Comparison of ENCODE assay signal across 26 cellular contexts in the genomic region with DNA sequence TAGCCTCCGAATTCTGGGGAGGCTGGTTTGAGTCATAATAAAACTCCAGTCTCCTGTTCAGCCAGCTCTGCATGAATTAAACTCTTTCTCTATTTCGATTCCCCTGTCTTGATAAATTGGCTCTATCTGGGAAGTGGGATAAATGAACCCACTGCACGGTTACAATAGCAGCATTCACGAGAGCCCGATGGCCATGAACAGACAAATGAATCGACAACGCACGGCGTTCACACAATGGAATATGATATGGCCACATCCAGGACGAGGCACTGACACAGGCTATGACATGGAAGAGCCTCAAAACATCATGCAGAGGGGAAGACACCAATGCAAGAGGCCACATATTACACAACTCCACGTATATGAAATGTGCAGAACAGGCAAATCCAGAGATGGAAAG. TPM values are rescaled to one million over a fixed set of nuclear protein-coding genes. Genes with fewer than 3 reads are reported as not detected.
DNase-seq lines count a peak whose midpoint lies in the region; ATAC-seq, FAIRE-seq and TF ChIP-seq lines count a peak whose summit lies in the region.
"Had no signal": no experiment of that assay in that cellular context is flagged by ENCODE, and none has a peak within 500 bp of the region (broad histone marks: within the 10 kb centered on the region; RNA-seq: fewer than 3 reads in every experiment).

No MANE protein-coding gene starts in this region.

- no peak overlapping the region for H3K4me2 ChIP-seq in HepG2 (ENCODE audit: low read depth, low read length)
- H3K4me2 ChIP-seq: GM23338 had no signal

- H3K9me3 Mint-ChIP-seq in activated CD8-positive, alpha-beta T cell treated with anti-CD3 and anti-CD28 coated beads for 36 hours, result no peaks in the 10 kb centered on the region
- H3K9me3 Mint-ChIP-seq: CD8-positive, alpha-beta T cell; GM23338; H9; HFFc6 had no signal

- POLR2A ChIA-PET in HepG2 (lab: Yijun Ruan, JAX), result no interaction called here
- POLR2A ChIA-PET in activated CD8-positive, alpha-beta T cell treated with anti-CD3 and anti-CD28 coated beads for 36 hours (lab: Charles Lee), result no interaction called here

- CTCF ChIA-PET in HepG2 (lab: Yijun Ruan, JAX; ENCODE audit: low intra/inter-chr PET ratio, low total read pairs), result no interaction called here
- CTCF ChIA-PET in activated CD8-positive, alpha-beta T cell treated with anti-CD3 and anti-CD28 coated beads for 36 hours (lab: Charles Lee), result interaction anchor here (0.7 to 0.9 kb wide), 2 partner anchors 16 to 411 kb away, joined by 3 read pairs; no protein-coding TSS in a partner anchor

- no peak for DNase-seq in HepG2 (ENCODE audit: low spot score)
- no peak for DNase-seq in right lobe of liver
- peak; percentile 99 for DNase-seq in SK-MEL-5 (ENCODE audit: low read depth, low spot score)
- DNase-seq in medulla oblongata (ENCODE audit: extremely low spot score), result peak; percentile 10
- no peak for DNase-seq in KBM-7
- no peak for DNase-seq in activated CD8-positive, alpha-beta T cell treated with anti-CD3 and anti-CD28 coated beads for 36 hours
- no peak for DNase-seq in NOMO-1 treated with dmso at 0.1 percent for 144 hours (lab: John Stamatoyannopoulos, UW; ENCODE audit: unreplicated experiment)
- DNase-seq: CD8-positive, alpha-beta T cell; DMS 273 treated with DMSO at 0.1 percent for 48 hours; DMS79 treated with DMSO at 0.1 percent for 48 hours; GF-D8; H9; HFFc6; IMR-90; NCI-H2029; NCI-H2227 treated with DMSO at 0.1 percent for 48 hours; NCI-H526 treated with DMSO at 0.1 percent for 48 hours; SHP77 treated with DMSO at 0.1 percent for 48 hours had no signal

- H3K27me3 ChIP-seq in HepG2 (ENCODE audit: control insufficient read depth in 1 of 2, insufficient read depth in 2 of 2, low read length in 2 of 2), result peaks cover 2 to 27% of the 10 kb centered on the region in 2 experiments; a peak in 3 of 5 replicates
- H3K27me3 ChIP-seq in right lobe of liver, result no peaks in the 10 kb centered on the region

- H2AFZ ChIP-seq in HepG2 (ENCODE audit: low read length), result no peak overlapping the region
- H2AFZ ChIP-seq: GM23338 had no signal

- no peak for TF ChIP-seq RAD21 in HepG2 (CRISPR knock-in tag; IDR thresholded peaks at IDR 0.05)

- H3K36me3 Mint-ChIP-seq in activated CD8-positive, alpha-beta T cell treated with anti-CD3 and anti-CD28 coated beads for 36 hours (ENCODE audit: low read depth), result no peaks in the 10 kb centered on the region
- H3K36me3 Mint-ChIP-seq: CD8-positive, alpha-beta T cell had no signal

- no peak overlapping the region for H3K9ac ChIP-seq in HepG2 (ENCODE audit: insufficient read depth, low read depth, low read length)

- in situ Hi-C loops in HepG2 (cut with HindIII; ENCODE audit: extremely low pct_ligation_motif_present, low pct_unique_long_range_greater_than_20kb) (no loop called here), SK-MEL-5 (cut with HindIII; ENCODE audit: low pct_unique_long_range_greater_than_20kb, low sequenced_read_pairs) (no loop called here), KBM-7 (cut with MboI; ENCODE audit: low pct_unique_long_range_greater_than_20kb, low sequenced_read_pairs) (no loop called here)

- H3K4me1 Mint-ChIP-seq in activated CD8-positive, alpha-beta T cell treated with anti-CD3 and anti-CD28 coated beads for 36 hours (ENCODE audit: low read depth), result no peaks in the 10 kb centered on the region

- H3K4me1 ChIP-seq in HepG2 (ENCODE audit: insufficient read depth, low read length) (no peaks in the 10 kb centered on the region), right lobe of liver (no peaks in the 10 kb centered on the region)

- no peak for TF ChIP-seq POLR2A in HepG2 (IDR thresholded peaks at IDR 0.05; ENCODE audit: insufficient read depth in 1 of 2, low read depth in 2 of 2, low read length in 2 of 2)
- TF ChIP-seq POLR2A in right lobe of liver (IDR thresholded peaks at IDR 0.05), result no peak

- H3K27ac ChIP-seq in HepG2 (ENCODE audit: extremely low read length, insufficient read depth, low read length) (no peak overlapping the region), right lobe of liver (no peak overlapping the region)
- H3K27ac ChIP-seq: C4-2B had no signal

- ATAC-seq in HepG2 (no peak), right lobe of liver (no peak)
- no peak for ATAC-seq in activated CD8-positive, alpha-beta T cell treated with anti-CD3 and anti-CD28 coated beads for 36 hours
- ATAC-seq: CD8-positive, alpha-beta T cell; GM23338; Panc1; SK-N-SH treated with all-trans-retinoic acid at 6 μM for 48 hours had no signal

- no peak overlapping the region for H3K4me3 ChIP-seq in HepG2 (replicated peaks in 1 of 3; ENCODE audit: insufficient read depth in 1 of 3, low read depth in 2 of 3, low read length in 3 of 3)
- H3K4me3 ChIP-seq in right lobe of liver, result no peak overlapping the region
- H3K4me3 ChIP-seq: GM23338 had no signal

- TF ChIP-seq CTCF in HepG2 (CRISPR knock-in tag; IDR thresholded peaks at IDR 0.05) (no peak), right lobe of liver (IDR thresholded peaks at IDR 0.05) (no peak)
- TF ChIP-seq CTCF in activated CD8-positive, alpha-beta T cell treated with anti-CD3 and anti-CD28 coated beads for 36 hours (IDR thresholded peaks at IDR 0.05), result no peak

- peaks cover 3% of the 10 kb centered on the region for H3K27me3 Mint-ChIP-seq in activated CD8-positive, alpha-beta T cell treated with anti-CD3 and anti-CD28 coated beads for 36 hours

- FAIRE-seq in HepG2 (lab: Jason Lieb, UNC), result no peak
- FAIRE-seq: A204.1, GM12891 had no signal

- no peaks in the 10 kb centered on the region for H3K79me2 ChIP-seq in HepG2 (ENCODE audit: insufficient read depth, low read length)

- TF ChIP-seq EP300 in HepG2 (IDR thresholded peaks at IDR 0.05; ENCODE audit: low read depth in 2 of 2, low read length in 2 of 2) (no peak), HepG2 (CRISPR knock-in tag; IDR thresholded peaks at IDR 0.05; ENCODE audit: borderline replicate concordance) (no peak)

- H3K9me3 ChIP-seq in HepG2 (ENCODE audit: low read length) (no peaks in the 10 kb centered on the region), right lobe of liver (no peaks in the 10 kb centered on the region)

- H3K27ac Mint-ChIP-seq in activated CD8-positive, alpha-beta T cell treated with anti-CD3 and anti-CD28 coated beads for 36 hours, result no peak overlapping the region
- H3K27ac Mint-ChIP-seq: CD8-positive, alpha-beta T cell; GM23338; HFFc6 had no signal

- H4K20me1 ChIP-seq in HepG2 (ENCODE audit: insufficient read depth, low read length), result no peaks in the 10 kb centered on the region

- H3K36me3 ChIP-seq in HepG2 (replicated peaks in 1 of 2; ENCODE audit: control insufficient read depth in 1 of 2, insufficient read depth in 2 of 2, low read length in 2 of 2) (no peaks in the 10 kb centered on the region), right lobe of liver (no peaks in the 10 kb centered on the region)

- intact Hi-C loops in HepG2 (cut with micrococcal nuclease; ENCODE audit: unreplicated experiment) (no loop called here), right lobe of liver (cut with DNase I) (no loop called here)
- intact Hi-C loops in activated CD8-positive, alpha-beta T cell treated with anti-CD3 and anti-CD28 coated beads for 36 hours (cut with micrococcal nuclease), result no loop called here

- H3K4me3 Mint-ChIP-seq in activated CD8-positive, alpha-beta T cell treated with anti-CD3 and anti-CD28 coated beads for 36 hours, result no peak overlapping the region
- H3K4me3 Mint-ChIP-seq: CD8-positive, alpha-beta T cell; GM23338; H9; HFFc6 had no signal

- no TSS peak for BruUV-seq in HepG2 (replicated peaks; lab: Mats Ljungman, UMichigan)

- 53% methylated on average over 11 of the region's 11 CpGs for WGBS in HepG2 (ENCODE audit: low lambda C conversion rate)
- 80% methylated on average over 11 of the region's 11 CpGs for WGBS in right lobe of liver (ENCODE audit: insufficient coverage, low coverage, low lambda C conversion rate, missing lambda C conversion rate)

RNA-seq across cellular contexts. Expression of a gene that starts 5.6 kb away (rescaled TPM):
- total RNA-seq in HepG2 (2016; rRNA removed; fragmentation: Illumina TruSeq; extraction: Trizol) (0.11 TPM in 1 of 2 replicates, not detected in the other), right lobe of liver (under 1 TPM in 3 of 6 experiments, not detected in 3; 0.20 to 0.29 (median 0.22) TPM)
- not detected in 2 replicates for total RNA-seq in HepG2 (2016; cell fraction: cytosol; rRNA removed; fragmentation: Illumina TruSeq; extraction: Trizol; ENCODE audit: low read depth)
- 0.06 TPM in 1 of 2 replicates, not detected in the other for total RNA-seq in HepG2 (2016; cell fraction: insoluble cytoplasmic fraction; rRNA removed; fragmentation: Illumina TruSeq; extraction: Trizol)
- not detected in 2 replicates for total RNA-seq in HepG2 (2016; cell fraction: membrane; rRNA removed; fragmentation: Illumina TruSeq; extraction: Trizol)
- not detected in 2 replicates for total RNA-seq in HepG2 (2016; cell fraction: nucleus; rRNA removed; fragmentation: Illumina TruSeq; extraction: Trizol)
- polyA plus RNA-seq in HepG2 (2011; rRNA removed), result 0.03 TPM in 1 of 2 replicates, not detected in the other
- not detected in 2 replicates for polyA plus RNA-seq in HepG2 (2011; cell fraction: cytosol; rRNA removed)
- polyA plus RNA-seq in HepG2 (2011; cell fraction: nucleus; rRNA removed), result 0.05 and 0.11 TPM in 2 replicates
- 0.16 and 0.19 TPM in 2 replicates for polyA plus RNA-seq in HepG2 (2012)
- not detected in 2 replicates for polyA plus RNA-seq in HepG2 (2016; cell fraction: cytosol; fragmentation: Illumina TruSeq; extraction: Trizol; ENCODE audit: low read depth)
- not detected in 2 replicates for polyA plus RNA-seq in HepG2 (2016; cell fraction: insoluble cytoplasmic fraction; fragmentation: Illumina TruSeq; extraction: Trizol; ENCODE audit: low read depth)
- polyA plus RNA-seq in HepG2 (2016; cell fraction: membrane; fragmentation: Illumina TruSeq; extraction: Trizol; ENCODE audit: low read depth), result not detected in 2 replicates
- 0.21 TPM in 1 of 2 replicates, not detected in the other for polyA plus RNA-seq in HepG2 (2016; cell fraction: nucleus; fragmentation: Illumina TruSeq; extraction: Trizol; ENCODE audit: insufficient read depth, low read depth)
- polyA minus RNA-seq in HepG2 (2011; rRNA and poly(A)+ RNA removed; ENCODE audit: low replicate concordance), result 0.22 and 5.5 TPM in 2 replicates
- polyA minus RNA-seq in HepG2 (2011; cell fraction: cytosol; rRNA and poly(A)+ RNA removed), result not detected in 2 replicates
- not detected in 2 replicates for polyA minus RNA-seq in HepG2 (2011; cell fraction: nucleus; rRNA and poly(A)+ RNA removed)
- total RNA-seq in SK-MEL-5 (2014; rRNA removed; shearing (Covaris generic)), result 19.6 and 23.2 TPM in 2 replicates
- polyA plus RNA-seq in SK-MEL-5 (2015; cell fraction: cytosol; rRNA removed), result 15.7 and 17.4 TPM in 2 replicates
- 78.5 and 94.3 TPM in 2 replicates for polyA plus RNA-seq in SK-MEL-5 (2015; cell fraction: nucleus; rRNA removed)
- under 1 TPM; 0.11 to 0.50 TPM for total RNA-seq in activated CD8-positive, alpha-beta T cell treated with anti-CD3 and anti-CD28 coated beads for 36 hours
- total RNA-seq: CD8-positive, alpha-beta T cell; HFFc6; IMR-90; OCI-LY7 had no signal
- polyA plus RNA-seq: AG04450, IMR-90 had no signal

RNA-seq across cellular contexts. Expression of a gene that starts 17.3 kb away (rescaled TPM):
- total RNA-seq in HepG2 (2016; rRNA removed; fragmentation: Illumina TruSeq; extraction: Trizol) (187 and 239 TPM in 2 replicates), right lobe of liver (10 to 100 TPM; 21.6 to 41.7 (median 32.2) TPM)
- 22.3 and 28.3 TPM in 2 replicates for total RNA-seq in HepG2 (2016; cell fraction: cytosol; rRNA removed; fragmentation: Illumina TruSeq; extraction: Trizol; ENCODE audit: low read depth)
- total RNA-seq in HepG2 (2016; cell fraction: insoluble cytoplasmic fraction; rRNA removed; fragmentation: Illumina TruSeq; extraction: Trizol), result 185 and 243 TPM in 2 replicates
- 36.4 and 40.0 TPM in 2 replicates for total RNA-seq in HepG2 (2016; cell fraction: membrane; rRNA removed; fragmentation: Illumina TruSeq; extraction: Trizol)
- 83.4 and 83.5 TPM in 2 replicates for total RNA-seq in HepG2 (2016; cell fraction: nucleus; rRNA removed; fragmentation: Illumina TruSeq; extraction: Trizol)
- 121 and 145 TPM in 2 replicates for polyA plus RNA-seq in HepG2 (2011; rRNA removed)
- 103 and 117 TPM in 2 replicates for polyA plus RNA-seq in HepG2 (2011; cell fraction: cytosol; rRNA removed)
- 77.0 and 103 TPM in 2 replicates for polyA plus RNA-seq in HepG2 (2011; cell fraction: nucleus; rRNA removed)
- 104 and 124 TPM in 2 replicates for polyA plus RNA-seq in HepG2 (2012)
- 8.3 and 9.0 TPM in 2 replicates for polyA plus RNA-seq in HepG2 (2016; cell fraction: cytosol; fragmentation: Illumina TruSeq; extraction: Trizol; ENCODE audit: low read depth)
- polyA plus RNA-seq in HepG2 (2016; cell fraction: insoluble cytoplasmic fraction; fragmentation: Illumina TruSeq; extraction: Trizol; ENCODE audit: low read depth), result 233 and 236 TPM in 2 replicates
- polyA plus RNA-seq in HepG2 (2016; cell fraction: membrane; fragmentation: Illumina TruSeq; extraction: Trizol; ENCODE audit: low read depth), result 19.8 and 20.6 TPM in 2 replicates
- 120 and 131 TPM in 2 replicates for polyA plus RNA-seq in HepG2 (2016; cell fraction: nucleus; fragmentation: Illumina TruSeq; extraction: Trizol; ENCODE audit: insufficient read depth, low read depth)
- polyA minus RNA-seq in HepG2 (2011; rRNA and poly(A)+ RNA removed; ENCODE audit: low replicate concordance), result 54.2 and 110 TPM in 2 replicates
- 55.3 and 55.4 TPM in 2 replicates for polyA minus RNA-seq in HepG2 (2011; cell fraction: cytosol; rRNA and poly(A)+ RNA removed)
- 61.8 and 65.1 TPM in 2 replicates for polyA minus RNA-seq in HepG2 (2011; cell fraction: nucleus; rRNA and poly(A)+ RNA removed)
- 567 and 602 TPM in 2 replicates for total RNA-seq in SK-MEL-5 (2014; rRNA removed; shearing (Covaris generic))
- 264 and 266 TPM in 2 replicates for polyA plus RNA-seq in SK-MEL-5 (2015; cell fraction: cytosol; rRNA removed)
- 198 and 244 TPM in 2 replicates for polyA plus RNA-seq in SK-MEL-5 (2015; cell fraction: nucleus; rRNA removed)
- 100 to 1,000 TPM; 178 to 183 TPM for total RNA-seq in activated CD8-positive, alpha-beta T cell treated with anti-CD3 and anti-CD28 coated beads for 36 hours

RNA-seq across cellular contexts. Expression of a gene that starts 55.9 kb away (rescaled TPM):
- total RNA-seq in HepG2 (2016; rRNA removed; fragmentation: Illumina TruSeq; extraction: Trizol) (5.5 and 12.2 TPM in 2 replicates), right lobe of liver (10 to 100 TPM in 5 of 6 experiments, 1 to 10 TPM in 1; 9.7 to 23.5 (median 15.7) TPM)
- total RNA-seq in HepG2 (2016; cell fraction: cytosol; rRNA removed; fragmentation: Illumina TruSeq; extraction: Trizol; ENCODE audit: low read depth), result 4.0 and 6.2 TPM in 2 replicates
- total RNA-seq in HepG2 (2016; cell fraction: insoluble cytoplasmic fraction; rRNA removed; fragmentation: Illumina TruSeq; extraction: Trizol), result 4.5 and 13.3 TPM in 2 replicates
- 6.1 and 6.4 TPM in 2 replicates for total RNA-seq in HepG2 (2016; cell fraction: membrane; rRNA removed; fragmentation: Illumina TruSeq; extraction: Trizol)
- total RNA-seq in HepG2 (2016; cell fraction: nucleus; rRNA removed; fragmentation: Illumina TruSeq; extraction: Trizol), result 18.5 and 23.9 TPM in 2 replicates
- polyA plus RNA-seq in HepG2 (2011; rRNA removed), result 17.6 and 23.9 TPM in 2 replicates
- 13.7 and 17.1 TPM in 2 replicates for polyA plus RNA-seq in HepG2 (2011; cell fraction: cytosol; rRNA removed)
- polyA plus RNA-seq in HepG2 (2011; cell fraction: nucleus; rRNA removed), result 145 and 163 TPM in 2 replicates
- polyA plus RNA-seq in HepG2 (2012), result 21.6 and 30.9 TPM in 2 replicates
- polyA plus RNA-seq in HepG2 (2016; cell fraction: cytosol; fragmentation: Illumina TruSeq; extraction: Trizol; ENCODE audit: low read depth), result 3.7 and 4.2 TPM in 2 replicates
- 7.1 and 11.5 TPM in 2 replicates for polyA plus RNA-seq in HepG2 (2016; cell fraction: insoluble cytoplasmic fraction; fragmentation: Illumina TruSeq; extraction: Trizol; ENCODE audit: low read depth)
- 7.0 and 7.3 TPM in 2 replicates for polyA plus RNA-seq in HepG2 (2016; cell fraction: membrane; fragmentation: Illumina TruSeq; extraction: Trizol; ENCODE audit: low read depth)
- polyA plus RNA-seq in HepG2 (2016; cell fraction: nucleus; fragmentation: Illumina TruSeq; extraction: Trizol; ENCODE audit: insufficient read depth, low read depth), result 81.4 and 86.8 TPM in 2 replicates
- polyA minus RNA-seq in HepG2 (2011; rRNA and poly(A)+ RNA removed; ENCODE audit: low replicate concordance), result 15.4 and 23.1 TPM in 2 replicates
- 15.4 and 18.7 TPM in 2 replicates for polyA minus RNA-seq in HepG2 (2011; cell fraction: cytosol; rRNA and poly(A)+ RNA removed)
- polyA minus RNA-seq in HepG2 (2011; cell fraction: nucleus; rRNA and poly(A)+ RNA removed), result 34.1 and 36.2 TPM in 2 replicates
- total RNA-seq in SK-MEL-5 (2014; rRNA removed; shearing (Covaris generic)), result 21.5 and 30.4 TPM in 2 replicates
- polyA plus RNA-seq in SK-MEL-5 (2015; cell fraction: cytosol; rRNA removed), result 55.3 and 74.8 TPM in 2 replicates
- 227 and 283 TPM in 2 replicates for polyA plus RNA-seq in SK-MEL-5 (2015; cell fraction: nucleus; rRNA removed)
- 1 to 10 TPM; 7.8 to 8.3 TPM for total RNA-seq in activated CD8-positive, alpha-beta T cell treated with anti-CD3 and anti-CD28 coated beads for 36 hours

RNA-seq across cellular contexts. Expression of a gene that starts 56.0 kb away (rescaled TPM):
- total RNA-seq in HepG2 (2016; rRNA removed; fragmentation: Illumina TruSeq; extraction: Trizol) (3.1 and 8.7 TPM in 2 replicates), right lobe of liver (1 to 10 TPM; 5.8 to 9.8 (median 6.5) TPM)
- 3.2 and 3.4 TPM in 2 replicates for total RNA-seq in HepG2 (2016; cell fraction: cytosol; rRNA removed; fragmentation: Illumina TruSeq; extraction: Trizol; ENCODE audit: low read depth)
- 3.5 and 11.2 TPM in 2 replicates for total RNA-seq in HepG2 (2016; cell fraction: insoluble cytoplasmic fraction; rRNA removed; fragmentation: Illumina TruSeq; extraction: Trizol)
- total RNA-seq in HepG2 (2016; cell fraction: membrane; rRNA removed; fragmentation: Illumina TruSeq; extraction: Trizol), result 3.1 and 3.2 TPM in 2 replicates
- total RNA-seq in HepG2 (2016; cell fraction: nucleus; rRNA removed; fragmentation: Illumina TruSeq; extraction: Trizol), result 12.9 and 13.6 TPM in 2 replicates
- 13.2 and 21.1 TPM in 2 replicates for polyA plus RNA-seq in HepG2 (2011; rRNA removed)
- 5.5 and 7.6 TPM in 2 replicates for polyA plus RNA-seq in HepG2 (2011; cell fraction: cytosol; rRNA removed)
- polyA plus RNA-seq in HepG2 (2011; cell fraction: nucleus; rRNA removed), result 121 and 146 TPM in 2 replicates
- polyA plus RNA-seq in HepG2 (2012), result 7.0 and 18.5 TPM in 2 replicates
- polyA plus RNA-seq in HepG2 (2016; cell fraction: cytosol; fragmentation: Illumina TruSeq; extraction: Trizol; ENCODE audit: low read depth), result 0.73 and 1.0 TPM in 2 replicates
- 2.8 and 4.4 TPM in 2 replicates for polyA plus RNA-seq in HepG2 (2016; cell fraction: insoluble cytoplasmic fraction; fragmentation: Illumina TruSeq; extraction: Trizol; ENCODE audit: low read depth)
- 1.4 and 2.3 TPM in 2 replicates for polyA plus RNA-seq in HepG2 (2016; cell fraction: membrane; fragmentation: Illumina TruSeq; extraction: Trizol; ENCODE audit: low read depth)
- polyA plus RNA-seq in HepG2 (2016; cell fraction: nucleus; fragmentation: Illumina TruSeq; extraction: Trizol; ENCODE audit: insufficient read depth, low read depth), result 29.5 and 32.2 TPM in 2 replicates
- 7.7 and 20.5 TPM in 2 replicates for polyA minus RNA-seq in HepG2 (2011; rRNA and poly(A)+ RNA removed; ENCODE audit: low replicate concordance)
- 5.6 and 11.8 TPM in 2 replicates for polyA minus RNA-seq in HepG2 (2011; cell fraction: cytosol; rRNA and poly(A)+ RNA removed)
- 22.4 and 23.0 TPM in 2 replicates for polyA minus RNA-seq in HepG2 (2011; cell fraction: nucleus; rRNA and poly(A)+ RNA removed)
- total RNA-seq in SK-MEL-5 (2014; rRNA removed; shearing (Covaris generic)), result 22.1 and 23.6 TPM in 2 replicates
- 39.2 and 42.0 TPM in 2 replicates for polyA plus RNA-seq in SK-MEL-5 (2015; cell fraction: cytosol; rRNA removed)
- 154 and 187 TPM in 2 replicates for polyA plus RNA-seq in SK-MEL-5 (2015; cell fraction: nucleus; rRNA removed)
- 1 to 10 TPM; 1.6 to 1.7 TPM for total RNA-seq in activated CD8-positive, alpha-beta T cell treated with anti-CD3 and anti-CD28 coated beads for 36 hours

Comparison
In these comparisons a context has a peak if more than half of its experiments do, and no peak if none do; other contexts are left out.
1. DNase-seq: peak in SK-MEL-5 (single experiment) and medulla oblongata (single experiment); none in HepG2 (single experiment), right lobe of liver (0 of 3), KBM-7 (single experiment), activated CD8-positive, alpha-beta T cell treated with anti-CD3 and anti-CD28 coated beads for 36 hours (single experiment) and NOMO-1 treated with dmso at 0.1 percent for 144 hours (single experiment).
2. RNA of a gene that starts 5.6 kb away (total RNA-seq): 19.6 to 23.2 TPM in SK-MEL-5; 0.11 to 0.50 TPM in activated CD8-positive, alpha-beta T cell treated with anti-CD3 and anti-CD28 coated beads for 36 hours, 0.20 to 0.29 TPM in right lobe of liver and 0.06 to 0.11 TPM in HepG2; every median in the first group is over 10 times any median in the second.